In the genomic region with DNA sequence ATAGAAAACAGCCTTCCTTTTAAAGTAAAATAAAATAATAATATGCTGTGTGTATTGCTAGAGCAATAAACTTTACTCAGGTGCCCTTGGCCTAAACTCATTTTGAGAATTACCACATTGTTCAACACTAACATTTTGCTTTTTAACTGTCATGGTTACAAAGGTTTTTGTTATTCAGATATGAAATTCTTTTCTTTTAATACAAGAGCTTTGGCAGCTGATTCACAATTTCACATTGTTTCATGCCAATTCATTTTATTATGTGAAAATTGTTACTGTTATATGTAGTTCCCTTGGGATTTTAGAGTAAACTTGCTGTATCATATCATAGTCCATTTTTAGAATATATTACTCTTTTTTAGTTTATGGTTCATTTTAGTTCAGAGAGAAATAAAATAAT, we compare ENCODE assay signal across 21 cellular contexts.
DNase-seq lines count a peak whose midpoint lies in the region; FAIRE-seq lines count a peak whose summit lies in the region.
"Had no signal": no experiment of that assay in that cellular context is flagged by ENCODE, and none has a peak within 500 bp of the region (broad histone marks: within the 10 kb centered on the region; RNA-seq: fewer than 3 reads in every experiment).

No MANE protein-coding gene starts in this region.

- no peak overlapping the region for H4K91ac ChIP-seq in mesenchymal stem cell (ENCODE audit: low read length)

- peak; percentile 61 for DNase-seq in adipocyte (ENCODE audit: low read depth)
- DNase-seq in fibroblast of peridontal ligament (ENCODE audit: extremely low read depth): peak; percentile 50
- DNase-seq in small intestine: no peak
- DNase-seq in caudate nucleus (lab: John Stamatoyannopoulos, UW): no peak
- no peak for DNase-seq in mesenchymal stem cell
- no peak for DNase-seq in SK-N-DZ (ENCODE audit: low spot score)
- DNase-seq: ACHN; BE2C; CD4-positive, CD25-positive, alpha-beta regulatory T cell; CD8-positive, alpha-beta memory T cell; COR-L47; DMS 273 treated with DMSO at 0.1 percent for 48 hours; DMS53; DND-41; EL; IMR-90 had no signal

- no peak overlapping the region for H3K9ac ChIP-seq in adipocyte (ENCODE audit: low read length)
- no peak overlapping the region for H3K9ac ChIP-seq in mesenchymal stem cell (ENCODE audit: low read length)

- no peak overlapping the region for H2BK5ac ChIP-seq in mesenchymal stem cell (ENCODE audit: low read depth, low read length, poor library complexity, severe bottlenecking)

- H3K4ac ChIP-seq in mesenchymal stem cell (ENCODE audit: low read depth in 1 of 2, low read length in 2 of 2): no peak overlapping the region

- H3K79me1 ChIP-seq in mesenchymal stem cell (replicated peaks; ENCODE audit: low read length, poor library complexity, severe bottlenecking): no peaks in the 10 kb centered on the region

- H4K8ac ChIP-seq in mesenchymal stem cell (ENCODE audit: low read length): no peak overlapping the region

- H3K36me3 ChIP-seq in adipocyte (ENCODE audit: control insufficient read depth, insufficient read depth, low read length, severe bottlenecking) (no peaks in the 10 kb centered on the region), small intestine (ENCODE audit: control insufficient read depth in 2 of 2, insufficient read depth in 2 of 2, low read length in 2 of 2) (no peaks in the 10 kb centered on the region), mesenchymal stem cell (ENCODE audit: control insufficient read depth in 1 of 2, insufficient read depth in 2 of 2, low read depth in 1 of 2, low read length in 2 of 2) (no peaks in the 10 kb centered on the region)
- H3K36me3 ChIP-seq: BE2C, HAP-1 had no signal

- no peak overlapping the region for H2BK120ac ChIP-seq in mesenchymal stem cell (ENCODE audit: low read depth, low read length)

- peak; percentile 70 for FAIRE-seq in small intestine (lab: Jason Lieb, UNC)
- FAIRE-seq: A204.1, GM12878, H1, HTR-8/SVneo had no signal

- H2BK12ac ChIP-seq in mesenchymal stem cell (ENCODE audit: low read length in 2 of 2): no peak overlapping the region

- H3K4me2 ChIP-seq in mesenchymal stem cell (ENCODE audit: low read length, poor library complexity, severe bottlenecking): no peak overlapping the region

- no peak overlapping the region for H3K23ac ChIP-seq in mesenchymal stem cell (ENCODE audit: low read length in 2 of 2)

- H3K4me1 ChIP-seq in adipocyte (ENCODE audit: control insufficient read depth, insufficient read depth, low read length): no peaks in the 10 kb centered on the region
- H3K4me1 ChIP-seq in small intestine (ENCODE audit: control insufficient read depth in 2 of 2, insufficient read depth in 1 of 2, low read depth in 1 of 2, low read length in 1 of 2): no peaks in the 10 kb centered on the region
- no peaks in the 10 kb centered on the region for H3K4me1 ChIP-seq in mesenchymal stem cell (ENCODE audit: control insufficient read depth, insufficient read depth, low read depth, low read length)
- H3K4me1 ChIP-seq: BE2C, HAP-1 had no signal

- no peak overlapping the region for H2BK15ac ChIP-seq in mesenchymal stem cell (ENCODE audit: low read depth, poor library complexity, severe bottlenecking)

- H3K18ac ChIP-seq in mesenchymal stem cell (ENCODE audit: low read depth in 1 of 2, low read length in 2 of 2): no peak overlapping the region

- H3K27ac ChIP-seq in small intestine (ENCODE audit: low read depth in 1 of 2, low read length in 1 of 2): no peak overlapping the region
- no peak overlapping the region for H3K27ac ChIP-seq in caudate nucleus (ENCODE audit: low read depth, low read length)
- no peak overlapping the region for H3K27ac ChIP-seq in mesenchymal stem cell (ENCODE audit: low read length, poor library complexity, severe bottlenecking)

- H3K27me3 ChIP-seq in adipocyte (replicated peaks; ENCODE audit: control insufficient read depth, insufficient read depth, low read length) (no peaks in the 10 kb centered on the region), small intestine (ENCODE audit: control insufficient read depth in 2 of 2, insufficient read depth in 2 of 2, low read length in 2 of 2) (no peaks in the 10 kb centered on the region), mesenchymal stem cell (ENCODE audit: control insufficient read depth in 1 of 2, insufficient read depth in 1 of 2, low read length in 2 of 2) (no peaks in the 10 kb centered on the region)
- H3K27me3 ChIP-seq: BE2C had no signal

- H3K4me3 ChIP-seq in adipocyte (ENCODE audit: low read length): no peak overlapping the region
- H3K4me3 ChIP-seq in small intestine (ENCODE audit: low read depth in 1 of 2, low read length in 2 of 2): no peak overlapping the region
- H3K4me3 ChIP-seq in mesenchymal stem cell (ENCODE audit: insufficient read depth in 1 of 2, low read depth in 1 of 2, low read length in 2 of 2): no peak overlapping the region
- H3K4me3 ChIP-seq: GM12878, HAP-1 had no signal

- H2AFZ ChIP-seq in mesenchymal stem cell (ENCODE audit: low read depth, low read length): no peak overlapping the region

- H3K9me3 ChIP-seq in adipocyte (ENCODE audit: control insufficient read depth, low read length) (peaks cover 25% of the 10 kb centered on the region), small intestine (ENCODE audit: control insufficient read depth, low read depth) (no peaks in the 10 kb centered on the region), mesenchymal stem cell (ENCODE audit: control insufficient read depth, low read length) (peaks cover 21% of the 10 kb centered on the region)
- H3K9me3 ChIP-seq: BE2C, HAP-1 had no signal

- no peak overlapping the region for H2AK5ac ChIP-seq in mesenchymal stem cell (ENCODE audit: low read length, severe bottlenecking)

- no peak overlapping the region for H3K14ac ChIP-seq in mesenchymal stem cell (ENCODE audit: low read length in 2 of 2)

Comparison
In these comparisons a context has a peak if more than half of its experiments do, and no peak if none do; other contexts are left out.
1. DNase-seq: peak in adipocyte (single experiment) and fibroblast of peridontal ligament (single experiment); none in small intestine (single experiment), caudate nucleus (0 of 61), mesenchymal stem cell (single experiment) and SK-N-DZ (single experiment).